Comparison of ENCODE assay signal across 21 cellular contexts in genomic region chr15:35440265-35440664, GRCh38.
DNase-seq lines count a peak whose midpoint lies in the region; TF ChIP-seq lines count a peak whose summit lies in the region.
"Had no signal": no experiment of that assay in that cellular context is flagged by ENCODE, and none has a peak within 500 bp of the region (broad histone marks: within the 10 kb centered on the region; RNA-seq: fewer than 3 reads in every experiment).

No MANE protein-coding gene starts in this region.

- H4K12ac ChIP-seq in trophoblast cell (ENCODE audit: low read depth, low read length) = no peak overlapping the region

- 0 out of 2 replicates have a peak, but pooled peaks cover 9% of the 10 kb centered on the region for H3F3A ChIP-seq in GM23248 (ENCODE audit: insufficient read depth)

- DNase-seq in GM23248 (no peak), adipocyte (ENCODE audit: low read depth) (no peak), foreskin melanocyte (peak; percentile 92), trophoblast cell (no peak), AML-193 (lab: John Stamatoyannopoulos, UW) (no peak), ascending aorta (ENCODE audit: low spot score in 2 of 2) (no peak)
- DNase-seq in stimulated activated CD4-positive, alpha-beta T cell treated with anti-CD3 and anti-CD28 coated beads, Interleukin-4, amount 100 ng/mL, for 1 hour = no peak
- DNase-seq: ACHN, DMS 273 treated with DMSO at 0.1 percent for 48 hours, DND-41, GDM1, H9, MV-4-11, NCI-H1694 treated with DMSO at 0.1 percent for 48 hours, NCI-H2107, NCI-H510A, NCI-H774, RPMI8226, SHP77 treated with DMSO at 0.1 percent for 48 hours had no signal

- H2BK12ac ChIP-seq in trophoblast cell (ENCODE audit: low read length) = peak overlapping the region; percentile 87

- H3K4me1 ChIP-seq in GM23248 (ENCODE audit: insufficient read depth) (peaks cover 34% of the 10 kb centered on the region), adipocyte (ENCODE audit: control insufficient read depth, insufficient read depth, low read length) (peaks cover 43% of the 10 kb centered on the region), trophoblast cell (ENCODE audit: control insufficient read depth in 1 of 2, insufficient read depth in 2 of 2, low read length in 2 of 2) (peaks cover 3 to 14% of the 10 kb centered on the region in 2 experiments), ascending aorta (peaks cover 0 to 10% of the 10 kb centered on the region in 2 donors)

- H4K8ac ChIP-seq in trophoblast cell (ENCODE audit: low read depth, low read length) = peak overlapping the region; percentile 76

- no peak for TF ChIP-seq CTCF in ascending aorta (IDR thresholded peaks at IDR 0.05)

- H4K20me1 ChIP-seq in GM23248 (ENCODE audit: insufficient read depth) = no peaks in the 10 kb centered on the region

- H3K9ac ChIP-seq in GM23248 = no peak overlapping the region
- H3K9ac ChIP-seq in adipocyte (ENCODE audit: low read length) = peak overlapping the region; percentile 73
- no peak overlapping the region for H3K9ac ChIP-seq in trophoblast cell (ENCODE audit: low read length)

- H3K9me3 ChIP-seq in GM23248 (ENCODE audit: low read depth) = no peaks in the 10 kb centered on the region
- peaks cover 4% of the 10 kb centered on the region for H3K9me3 ChIP-seq in adipocyte (ENCODE audit: control insufficient read depth, low read length)
- peaks cover under 1% of the 10 kb centered on the region for H3K9me3 ChIP-seq in trophoblast cell (ENCODE audit: insufficient read depth, low read depth, low read length)
- H3K9me3 ChIP-seq in ascending aorta = peaks cover 0 to 3% of the 10 kb centered on the region in 2 donors

- intact Hi-C loops in ascending aorta (cut with DNase I) = no loop called here

- peak overlapping the region; percentile 86 for H4K91ac ChIP-seq in trophoblast cell (ENCODE audit: low read depth, low read length)

- H3K4me3 ChIP-seq in GM23248 (no peak overlapping the region), adipocyte (ENCODE audit: low read length) (no peak overlapping the region), trophoblast cell (ENCODE audit: low read depth, low read length) (no peak overlapping the region), ascending aorta (no peak overlapping the region)
- H3K4me3 ChIP-seq: K562 had no signal

- peaks cover 11% of the 10 kb centered on the region for H3K79me1 ChIP-seq in trophoblast cell (ENCODE audit: low read length)

- H3K14ac ChIP-seq in trophoblast cell (ENCODE audit: low read length) = peak overlapping the region; percentile 85

- H3K9me2 ChIP-seq in GM23248 (ENCODE audit: insufficient read depth) = no peaks in the 10 kb centered on the region

- H3K4me2 ChIP-seq in GM23248 (ENCODE audit: unreplicated experiment) = no peak overlapping the region
- H3K4me2 ChIP-seq in trophoblast cell (ENCODE audit: low read length) = no peak overlapping the region

- H3K36me3 ChIP-seq in GM23248 (ENCODE audit: low read depth) = no peaks in the 10 kb centered on the region
- no peaks in the 10 kb centered on the region for H3K36me3 ChIP-seq in adipocyte (ENCODE audit: control insufficient read depth, insufficient read depth, low read length, severe bottlenecking)
- no peaks in the 10 kb centered on the region for H3K36me3 ChIP-seq in trophoblast cell (ENCODE audit: control insufficient read depth in 1 of 2, insufficient read depth in 2 of 2, low read length in 2 of 2)
- H3K36me3 ChIP-seq in ascending aorta = no peaks in the 10 kb centered on the region

- H3K18ac ChIP-seq in trophoblast cell (ENCODE audit: low read length) = peak overlapping the region; percentile 82

- no peak overlapping the region for H3K4ac ChIP-seq in trophoblast cell (ENCODE audit: low read depth, low read length)

- no peaks in the 10 kb centered on the region for H3K79me2 ChIP-seq in GM23248 (ENCODE audit: insufficient read depth)
- H3K79me2 ChIP-seq in trophoblast cell (ENCODE audit: control insufficient read depth, insufficient read depth, low read length, poor library complexity) = no peaks in the 10 kb centered on the region

- WGBS in GM23248 (ENCODE audit: low coverage in 1 of 2, low lambda C conversion rate in 2 of 2, missing lambda C conversion rate in 2 of 2), 2 experiments = 78 to 79% methylated on average over 3 of the region's 3 CpGs
- no CpG with 5 or more reads among the region's 3 CpGs for WGBS in trophoblast cell (ENCODE audit: extremely low coverage, insufficient coverage, insufficient read length)

- H2AK5ac ChIP-seq in trophoblast cell (ENCODE audit: low read length) = no peak overlapping the region

- peak overlapping the region; percentile 93 for H2BK120ac ChIP-seq in trophoblast cell (ENCODE audit: insufficient read depth, low read length, poor library complexity)

- no peak overlapping the region for H3K23ac ChIP-seq in trophoblast cell (ENCODE audit: low read length)

- H3K27ac ChIP-seq in GM23248 (no peak overlapping the region), trophoblast cell (ENCODE audit: low read depth, low read length) (peak overlapping the region; percentile 23), ascending aorta (peak overlapping the region in 1 of 2 donors; percentile 7)
- H3K27ac ChIP-seq: C4-2B had no signal

- H2AFZ ChIP-seq in GM23248 (peak overlapping the region; percentile 51; the same call in 1 of the 2 replicates), trophoblast cell (ENCODE audit: insufficient read depth, low read length, poor library complexity) (no peak overlapping the region)

- peak overlapping the region; percentile 80 for H2BK5ac ChIP-seq in trophoblast cell (ENCODE audit: low read depth, low read length, poor library complexity)

- H3K27me3 ChIP-seq in GM23248 (replicated peaks; ENCODE audit: insufficient read depth) (no peaks in the 10 kb centered on the region), adipocyte (replicated peaks; ENCODE audit: control insufficient read depth, insufficient read depth, low read length) (no peaks in the 10 kb centered on the region), trophoblast cell (ENCODE audit: insufficient read depth, low read length) (no peaks in the 10 kb centered on the region), ascending aorta (no peaks in the 10 kb centered on the region)

- in situ Hi-C loops in GM23248 (cut with MboI) = loop anchor here (10.0 kb wide), 2 partner anchors 145 to 365 kb away; no protein-coding TSS in a partner anchor
